Comparison of ENCODE assay signal across 18 cellular contexts in genomic region chr17:43987131-43988021, GRCh38. TPM values are rescaled to one million over a fixed set of nuclear protein-coding genes. Genes with fewer than 3 reads are reported as not detected.
DNase-seq lines count a peak whose midpoint lies in the region; ATAC-seq, FAIRE-seq and TF ChIP-seq lines count a peak whose summit lies in the region.
"Had no signal": no experiment of that assay in that cellular context is flagged by ENCODE, and none has a peak within 500 bp of the region (broad histone marks: within the 10 kb centered on the region; RNA-seq: fewer than 3 reads in every experiment).

No MANE protein-coding gene starts in this region.

- no peak for ATAC-seq in WTC11
- peak in 1 of 2 donors; percentile 31 for ATAC-seq in right cardiac atrium
- peak; percentile 39 to 81 for ATAC-seq in gastrocnemius medialis
- ATAC-seq: HCT116, PC-3 had no signal

- WGBS in right cardiac atrium: 62% methylated on average over 12 of the region's 12 CpGs

- CTCF ChIA-PET in HEK293 (lab: Yijun Ruan, JAX) (interaction anchor here (0.6 to 2.5 kb wide), 7 partner anchors 8 to 143 kb away, joined by 3 to 15 read pairs (median 4); partner anchors contain the start of gene PPY), WTC11 (lab: Charles Lee) (interaction anchor here (1.0 to 2.6 kb wide), 8 partner anchors 8 to 141 kb away, joined by 3 to 12 read pairs (median 3); no protein-coding TSS in a partner anchor)

- no peak overlapping the region for H3K4me3 Mint-ChIP-seq in WTC11
- H3K4me3 Mint-ChIP-seq: CD8-positive, alpha-beta memory T cell had no signal

- H3K4me3 ChIP-seq in HEK293 (ENCODE audit: low read depth, low read length) (no peak overlapping the region), right cardiac atrium (ENCODE audit: low read length) (no peak overlapping the region), gastrocnemius medialis (no peak overlapping the region)
- H3K4me3 ChIP-seq: SJSA1 had no signal

- in situ Hi-C loops in gastrocnemius medialis (cut with MboI; ENCODE audit: low sequenced_read_pairs in 4 of 4): no loop called here

- H3K27me3 Mint-ChIP-seq in WTC11 (ENCODE audit: low read depth): peaks cover 15% of the 10 kb centered on the region

- FAIRE-seq in GM12892 (lab: Jason Lieb, UNC): no peak

- no peaks in the 10 kb centered on the region; the same call in 1 of the 2 replicates for H3K4me1 ChIP-seq in HEK293 (ENCODE audit: control insufficient read depth, insufficient read depth, low read length)
- peaks cover 3% of the 10 kb centered on the region for H3K4me1 ChIP-seq in right cardiac atrium (ENCODE audit: control insufficient read depth, insufficient read depth, low read length)
- peaks cover 15 to 20% of the 10 kb centered on the region in 2 donors for H3K4me1 ChIP-seq in gastrocnemius medialis

- no peak overlapping the region for H3K27ac Mint-ChIP-seq in WTC11
- H3K27ac Mint-ChIP-seq: CD8-positive, alpha-beta memory T cell had no signal

- TF ChIP-seq POLR2A in gastrocnemius medialis (IDR thresholded peaks at IDR 0.05) (no peak), GM12892 (IDR thresholded peaks at IDR 0.05; ENCODE audit: low read depth, low read length) (no peak)

- H3K36me3 ChIP-seq in HEK293 (ENCODE audit: control insufficient read depth in 2 of 2, insufficient read depth in 1 of 2, low read length in 2 of 2) (no peaks in the 10 kb centered on the region), gastrocnemius medialis (no peaks in the 10 kb centered on the region)
- H3K36me3 ChIP-seq: SJSA1 had no signal

- H3K27ac ChIP-seq in HEK293 (ENCODE audit: extremely low read depth, low read depth, low read length) (no peak overlapping the region), right cardiac atrium (ENCODE audit: low read length) (peak overlapping the region; percentile 8), gastrocnemius medialis (peak overlapping the region in 2 of 4 donors; percentile 5 to 64)
- H3K27ac ChIP-seq: SJSA1 had no signal

- H3K27me3 ChIP-seq in right cardiac atrium (ENCODE audit: control insufficient read depth, insufficient read depth): no peaks in the 10 kb centered on the region
- H3K27me3 ChIP-seq in gastrocnemius medialis: peaks cover 8 to 22% (median 14%) of the 10 kb centered on the region in 3 donors

- no peaks in the 10 kb centered on the region for H3K36me3 Mint-ChIP-seq in WTC11
- H3K36me3 Mint-ChIP-seq: CD8-positive, alpha-beta memory T cell had no signal

- intact Hi-C loops in right cardiac atrium (cut with DNase I): no loop called here
- intact Hi-C loops in gastrocnemius medialis (cut with DNase I; ENCODE audit: low total_unique reads): no loop called here

- POLR2A ChIA-PET in HEK293 (lab: Yijun Ruan, JAX) (no interaction called here), WTC11 (lab: Charles Lee) (interaction anchor here (0.6 kb wide), 1 partner anchor 301 kb away, joined by 3 read pairs; no protein-coding TSS in a partner anchor)

- H3K9me3 ChIP-seq in HEK293 (ENCODE audit: control insufficient read depth, insufficient read depth, low read depth, low read length) (no peaks in the 10 kb centered on the region), right cardiac atrium (ENCODE audit: control insufficient read depth, low read length) (no peaks in the 10 kb centered on the region), gastrocnemius medialis (no peaks in the 10 kb centered on the region)
- H3K9me3 ChIP-seq: SJSA1 had no signal

- TF ChIP-seq CTCF in HEK293 (tag by site-specific recombination; IDR thresholded peaks at IDR 0.05) (no peak), WTC11 (IDR thresholded peaks at IDR 0.05) (no peak), gastrocnemius medialis (IDR thresholded peaks at IDR 0.05 in 4 of 5, conservative IDR thresholded peaks at IDR 0.05 in 1 of 5) (no peak)

- DNase-seq in WTC11 (ENCODE audit: low spot score) (no peak), right cardiac atrium (no peak), gastrocnemius medialis (no peak), hepatic stellate cell (ENCODE audit: low spot score) (no peak), NCI-H2029 (lab: John Stamatoyannopoulos, UW) (no peak), GM12892 (ENCODE audit: insufficient read length) (no peak)
- no peak for DNase-seq in activated CD8-positive, alpha-beta memory T cell treated with anti-CD3 and anti-CD28 coated beads for 24 hours
- DNase-seq: C1 segment of cervical spinal cord; CD8-positive, alpha-beta memory T cell; NCI-H1105 treated with DMSO at 0.1 percent for 48 hours; NCI-H1694; NCI-H524; NCI-H82; PC-3 had no signal

- peaks cover 4% of the 10 kb centered on the region; the same call in 1 of the 2 replicates for H3K4me1 Mint-ChIP-seq in WTC11

- H3K9me3 Mint-ChIP-seq in WTC11: no peaks in the 10 kb centered on the region
- H3K9me3 Mint-ChIP-seq: CD8-positive, alpha-beta memory T cell had no signal

TF ChIP-seq in HEK293, 187 proteins besides CTCF, POLR2A, EP300 and RAD21 (continues in another document):
- TF ChIP-seq ZBTB10 (tag by site-specific recombination; IDR thresholded peaks at IDR 0.05) (no peak), KLF10 (tag by site-specific recombination; IDR thresholded peaks at IDR 0.05) (no peak), ZNF530 (tag by site-specific recombination; IDR thresholded peaks at IDR 0.05; ENCODE audit: low read depth) (no peak), KLF9 (tag by site-specific recombination; IDR thresholded peaks at IDR 0.05; ENCODE audit: low read depth) (no peak), HOXA7 (CRISPR knock-in tag; IDR thresholded peaks at IDR 0.05; ENCODE audit: borderline replicate concordance) (no peak), ZNF629 (tag by site-specific recombination; IDR thresholded peaks at IDR 0.05) (no peak)

TF ChIP-seq in WTC11, 78 proteins besides CTCF, POLR2A, EP300 and RAD21:
- peak; percentile 71 for TF ChIP-seq PRDM15 (CRISPR knock-in tag; IDR thresholded peaks at IDR 0.05)
- TF ChIP-seq, protein P1, sequence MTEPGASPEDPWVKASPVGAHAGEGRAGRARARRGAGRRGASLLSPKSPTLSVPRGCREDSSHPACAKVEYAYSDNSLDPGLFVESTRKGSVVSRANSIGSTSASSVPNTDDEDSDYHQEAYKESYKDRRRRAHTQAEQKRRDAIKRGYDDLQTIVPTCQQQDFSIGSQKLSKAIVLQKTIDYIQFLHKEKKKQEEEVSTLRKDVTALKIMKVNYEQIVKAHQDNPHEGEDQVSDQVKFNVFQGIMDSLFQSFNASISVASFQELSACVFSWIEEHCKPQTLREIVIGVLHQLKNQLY (CRISPR knock-in tag; IDR thresholded peaks at IDR 0.05): no peak

RNA-seq across cellular contexts. Expression of gene NAGS, which starts 17.0 kb away (rescaled TPM):
- 6.1 to 8.6 TPM (median 7.6 TPM) in 3 replicates for total RNA-seq in WTC11 (2021)
- 1 to 10 TPM; 1.2 to 4.0 (median 2.3) TPM for total RNA-seq in right cardiac atrium
- 1.8 TPM for polyA plus RNA-seq in right cardiac atrium
- 1 to 10 TPM in 1 of 4 donors, under 1 TPM in 3; 0.13 to 1.2 (median 0.34) TPM for total RNA-seq in gastrocnemius medialis
- polyA plus RNA-seq in GM12892 (2012; ENCODE audit: missing spikeins): 0.47 TPM

RNA-seq across cellular contexts. Expression of gene TMEM101, which starts 27.4 kb away (rescaled TPM):
- total RNA-seq in WTC11 (2021): 32.1 to 36.3 TPM (median 32.7 TPM) in 3 replicates
- total RNA-seq in right cardiac atrium: 10 to 100 TPM; 13.7 to 21.1 (median 19.3) TPM
- polyA plus RNA-seq in right cardiac atrium: 19.8 TPM
- total RNA-seq in gastrocnemius medialis: 10 to 100 TPM; 28.8 to 38.3 (median 36.4) TPM
- 27.7 TPM for polyA plus RNA-seq in GM12892 (2012; ENCODE audit: missing spikeins)

RNA-seq across cellular contexts. Expression of gene PYY, which starts 33.6 kb away (rescaled TPM):
- total RNA-seq in WTC11 (2021) (0.72 to 1.1 TPM (median 0.94 TPM) in 3 replicates), right cardiac atrium (not detected), gastrocnemius medialis (not detected)
- polyA plus RNA-seq in right cardiac atrium: not detected
- polyA plus RNA-seq in GM12892 (2012; ENCODE audit: missing spikeins): not detected
- total RNA-seq: CD8-positive, alpha-beta memory T cell; LHCN-M2; PC-3; SJSA1 had no signal
- polyA plus RNA-seq: CD8-positive, alpha-beta memory T cell had no signal

RNA-seq across cellular contexts. Expression of gene PPY, which starts 45.1 kb away (rescaled TPM):
- total RNA-seq in WTC11 (2021) (not detected in 3 replicates), right cardiac atrium (not detected), gastrocnemius medialis (not detected)
- polyA plus RNA-seq in right cardiac atrium: not detected
- not detected for polyA plus RNA-seq in GM12892 (2012; ENCODE audit: missing spikeins)
- total RNA-seq: CD8-positive, alpha-beta memory T cell; LHCN-M2; PC-3; SJSA1 had no signal
- polyA plus RNA-seq: CD8-positive, alpha-beta memory T cell had no signal
